In genomic region chr11:61509058-61510029, GRCh38 we compare ENCODE assay signal across 9 cellular contexts. TPM values are rescaled to one million over a fixed set of nuclear protein-coding genes. Genes with fewer than 3 reads are reported as not detected.
DNase-seq lines count a peak whose midpoint lies in the region; ATAC-seq and TF ChIP-seq lines count a peak whose summit lies in the region.
"Had no signal": no experiment of that assay in that cellular context is flagged by ENCODE, and none has a peak within 500 bp of the region (broad histone marks: within the 10 kb centered on the region; RNA-seq: fewer than 3 reads in every experiment).

No MANE protein-coding gene starts in this region.

- H3K9me3 Mint-ChIP-seq in central memory CD8-positive, alpha-beta T cell, result no peaks in the 10 kb centered on the region
- H3K9me3 Mint-ChIP-seq: T-helper 1 cell treated with Interleukin-12 subunit alpha and Interleukin-12 subunit beta and Interleukin-4 antibody, amounts not matched to agents 30 μg/mL and 1 μg/mL, for 36 hours had no signal

- peak; percentile 69 for ATAC-seq in central memory CD8-positive, alpha-beta T cell (replicated peaks; ENCODE audit: extremely low read depth, poor library complexity, severe bottlenecking)
- no peak for ATAC-seq in HG02571 (IDR thresholded peaks at IDR 0.05; ENCODE audit: unreplicated experiment)

- H3K4me3 Mint-ChIP-seq in central memory CD8-positive, alpha-beta T cell, result peak overlapping the region; percentile 32
- H3K4me3 Mint-ChIP-seq: T-helper 1 cell treated with Interleukin-12 subunit alpha and Interleukin-12 subunit beta and Interleukin-4 antibody, amounts not matched to agents 30 μg/mL and 1 μg/mL, for 36 hours had no signal

- H3K36me3 ChIP-seq in H7 (replicated peaks; ENCODE audit: control insufficient read depth, insufficient read depth, low read length) (no peaks in the 10 kb centered on the region), WERI-Rb-1 (no peaks in the 10 kb centered on the region), kidney epithelial cell (ENCODE audit: control insufficient read depth, insufficient read depth, low read length) (no peaks in the 10 kb centered on the region)

- DNase-seq in DMS153 (lab: John Stamatoyannopoulos, UW) (peak; percentile 84), H7 (peak; percentile 94), NCI-H1436 (lab: John Stamatoyannopoulos, UW) (peak; percentile 83), WERI-Rb-1 (peak; percentile 78), kidney epithelial cell (ENCODE audit: low read depth) (peak; percentile 38)
- DNase-seq in central memory CD8-positive, alpha-beta T cell (ENCODE audit: low spot score in 2 of 2), result peak in 1 of 2 donors; percentile 15
- DNase-seq in stimulated activated CD4-positive, alpha-beta T cell treated with anti-CD3 and anti-CD28 coated beads, Interleukin-15, amount 100 ng/mL, for 24 hours, result peak; percentile 86

- H3K27me3 Mint-ChIP-seq in central memory CD8-positive, alpha-beta T cell, result peaks cover 82% of the 10 kb centered on the region

- H3K27ac Mint-ChIP-seq in central memory CD8-positive, alpha-beta T cell (ENCODE audit: low read depth), result no peak overlapping the region
- H3K27ac Mint-ChIP-seq: T-helper 1 cell treated with Interleukin-12 subunit alpha and Interleukin-12 subunit beta and Interleukin-4 antibody, amounts not matched to agents 30 μg/mL and 1 μg/mL, for 36 hours had no signal

- H3K4me3 ChIP-seq in H7 (ENCODE audit: insufficient read depth, low read depth, low read length), result peak overlapping the region; percentile 45
- peak overlapping the region; percentile 8 for H3K4me3 ChIP-seq in WERI-Rb-1 (ENCODE audit: low read depth, low read length)
- no peak overlapping the region for H3K4me3 ChIP-seq in kidney epithelial cell (ENCODE audit: low read depth, low read length)

- no peaks in the 10 kb centered on the region for H3K9me3 ChIP-seq in WERI-Rb-1 (ENCODE audit: severe bottlenecking)

- H3K36me3 Mint-ChIP-seq in central memory CD8-positive, alpha-beta T cell (ENCODE audit: insufficient read depth), result peaks cover 2% of the 10 kb centered on the region

- no peak overlapping the region for H3K27ac ChIP-seq in WERI-Rb-1

- H3K4me1 Mint-ChIP-seq in central memory CD8-positive, alpha-beta T cell, result peaks cover 6% of the 10 kb centered on the region

- TF ChIP-seq CTCF in WERI-Rb-1 (IDR thresholded peaks at IDR 0.05; ENCODE audit: low read depth, low read length), result peak; percentile 86
- TF ChIP-seq CTCF in kidney epithelial cell (IDR thresholded peaks at IDR 0.05; ENCODE audit: insufficient read depth, low read length, poor library complexity, severe bottlenecking), result peak; percentile 25

- H3K27me3 ChIP-seq in H7 (ENCODE audit: control insufficient read depth, insufficient read depth, low read length), result peaks cover 43% of the 10 kb centered on the region
- no peaks in the 10 kb centered on the region for H3K27me3 ChIP-seq in WERI-Rb-1 (ENCODE audit: insufficient read depth, low read depth, severe bottlenecking)
- peaks cover 56% of the 10 kb centered on the region for H3K27me3 ChIP-seq in kidney epithelial cell (ENCODE audit: control insufficient read depth, insufficient read depth, low read length)

RNA-seq across cellular contexts. Expression of gene LRRC10B, which starts 0.8 kb away (rescaled TPM):
- total RNA-seq in H7 (2014; rRNA removed; shearing (Covaris generic)), result 2.5 and 2.6 TPM in 2 replicates
- 0.25 TPM in 1 of 2 replicates, not detected in the other for total RNA-seq in kidney epithelial cell
